Comparison of ENCODE assay signal across 1 cellular context in genomic region chr22:49767355-49768062, GRCh38.
TF ChIP-seq lines count a peak whose summit lies in the region.

No MANE protein-coding gene starts in this region.

TF ChIP-seq in HepG2, 621 proteins besides CTCF, POLR2A, EP300 and RAD21 (continued from another document):
- TF ChIP-seq FOXO4 (CRISPR knock-in tag; conservative IDR thresholded peaks at IDR 0.05): no peak
- TF ChIP-seq ZBTB33 (CRISPR knock-in tag; IDR thresholded peaks at IDR 0.05): 0 out of 2 replicates have a peak, but pooled peaks have one; percentile 36
- TF ChIP-seq IRF9 (CRISPR knock-in tag; IDR thresholded peaks at IDR 0.05; ENCODE audit: borderline replicate concordance): no peak
- TF ChIP-seq CAMTA2 (CRISPR knock-in tag; IDR thresholded peaks at IDR 0.05; ENCODE audit: borderline replicate concordance): no peak
- TF ChIP-seq REXO4 (CRISPR knock-in tag; IDR thresholded peaks at IDR 0.05; ENCODE audit: borderline replicate concordance): no peak
- TF ChIP-seq ZNF737 (CRISPR knock-in tag; IDR thresholded peaks at IDR 0.05; ENCODE audit: borderline replicate concordance): no peak
- peak; percentile 44; the same call in 1 of the 2 replicates for TF ChIP-seq ZNF501 (CRISPR knock-in tag; IDR thresholded peaks at IDR 0.05)
- TF ChIP-seq CBX5 (CRISPR knock-in tag; IDR thresholded peaks at IDR 0.05; ENCODE audit: borderline replicate concordance): peak; percentile 64; the same call in 1 of the 2 replicates
- no peak for TF ChIP-seq TOE1 (CRISPR knock-in tag; IDR thresholded peaks at IDR 0.05)
- TF ChIP-seq ZSCAN22 (CRISPR knock-in tag; IDR thresholded peaks at IDR 0.05): no peak
- no peak for TF ChIP-seq ZBTB25 (CRISPR knock-in tag; IDR thresholded peaks at IDR 0.05)
- no peak for TF ChIP-seq SMAD9 (CRISPR knock-in tag; IDR thresholded peaks at IDR 0.05)
- peak; percentile 67; the same call in 1 of the 2 replicates for TF ChIP-seq ZNF362 (CRISPR knock-in tag; IDR thresholded peaks at IDR 0.05; ENCODE audit: borderline replicate concordance)
- TF ChIP-seq GATA4 (IDR thresholded peaks at IDR 0.05; ENCODE audit: borderline replicate concordance, low read depth): no peak
- no peak for TF ChIP-seq GLMP (CRISPR knock-in tag; IDR thresholded peaks at IDR 0.05; ENCODE audit: borderline replicate concordance)
- peak; percentile 94 for TF ChIP-seq STAG1 (CRISPR knock-in tag; IDR thresholded peaks at IDR 0.05)
- TF ChIP-seq CSRNP1 (CRISPR knock-in tag; IDR thresholded peaks at IDR 0.05): no peak
- TF ChIP-seq HNRNPL (IDR thresholded peaks at IDR 0.05; ENCODE audit: low read depth, low read length): no peak
- TF ChIP-seq XRCC5 (optimal IDR thresholded peaks at IDR 0.05; ENCODE audit: low read length): peak; percentile 47
- TF ChIP-seq HNRNPK (IDR thresholded peaks at IDR 0.05; ENCODE audit: low read depth, low read length, poor library complexity, severe bottlenecking): no peak
- peak; percentile 41; the same call in 1 of the 2 replicates for TF ChIP-seq ZNF768 (CRISPR knock-in tag; IDR thresholded peaks at IDR 0.05)
- TF ChIP-seq ZNF607 (CRISPR knock-in tag; IDR thresholded peaks at IDR 0.05; ENCODE audit: borderline replicate concordance): no peak
- peak; percentile 50; the same call in 1 of the 2 replicates for TF ChIP-seq SMC3 (IDR thresholded peaks at IDR 0.05; ENCODE audit: low read length)
